Comparison of ENCODE assay signal across 17 cellular contexts in genomic region chr22:43501951-43502874, GRCh38.
"Had no signal": no experiment of that assay in that cellular context is flagged by ENCODE, and none has a peak within 500 bp of the region (broad histone marks: within the 10 kb centered on the region; RNA-seq: fewer than 3 reads in every experiment).

No MANE protein-coding gene starts in this region.

- H3K27ac ChIP-seq: breast epithelium, esophagus muscularis mucosa, gastroesophageal sphincter, heart right ventricle, left ventricle myocardium inferior, right lobe of liver, thoracic aorta, upper lobe of right lung had no signal

- H3K9me3 ChIP-seq: breast epithelium, esophagus muscularis mucosa, gastroesophageal sphincter, heart right ventricle, left ventricle myocardium inferior, right lobe of liver, thoracic aorta, upper lobe of right lung had no signal

- H3K4me3 ChIP-seq: breast epithelium, esophagus muscularis mucosa, gastroesophageal sphincter, heart right ventricle, left ventricle myocardium inferior, right lobe of liver, smooth muscle cell, thoracic aorta, upper lobe of right lung had no signal

- H3K27me3 ChIP-seq: breast epithelium, heart right ventricle, right lobe of liver, upper lobe of right lung had no signal

- H3K36me3 ChIP-seq: breast epithelium, esophagus muscularis mucosa, gastroesophageal sphincter, heart right ventricle, left ventricle myocardium inferior, right lobe of liver, thoracic aorta, upper lobe of right lung had no signal

- H3K27ac Mint-ChIP-seq: activated T-cell treated with anti-CD3 and anti-CD28 coated beads, Interleukin-2, amount 50 U/mL, for 72 hours had no signal

- DNase-seq: activated CD4-positive, alpha-beta T cell treated with anti-CD3 and anti-CD28 coated beads, Interleukin-2, amount 50 U/mL, for 4 hours; activated effector memory CD4-positive, alpha-beta T cell treated with anti-CD3 and anti-CD28 coated beads, Interleukin-2, amount 50 U/mL, for 16 hours; activated naive CD4-positive, alpha-beta T cell treated with anti-CD3 and anti-CD28 coated beads, Interleukin-2, amount 50 U/mL, for 16 hours; activated T-cell treated with anti-CD3 and anti-CD28 coated beads, Interleukin-2, amount 50 U/mL, for 72 hours; cerebellar nuclear complex; effector CD8-positive, alpha-beta T cell; heart right ventricle; kidney glomerular epithelial cell; left ventricle myocardium inferior; stimulated activated CD4-positive, alpha-beta T cell treated with anti-CD3 and anti-CD28 coated beads, Interleukin-4, amount 100 ng/mL, for 1 hour; upper lobe of right lung had no signal

- H3K9me3 Mint-ChIP-seq: activated T-cell treated with anti-CD3 and anti-CD28 coated beads, Interleukin-2, amount 50 U/mL, for 72 hours had no signal

- H3K4me3 Mint-ChIP-seq: activated T-cell treated with anti-CD3 and anti-CD28 coated beads, Interleukin-2, amount 50 U/mL, for 72 hours had no signal

- ATAC-seq: activated T-cell treated with anti-CD3 and anti-CD28 coated beads, Interleukin-2, amount 50 U/mL, for 72 hours; gastroesophageal sphincter; heart right ventricle; upper lobe of right lung had no signal
